ENCODE assay signal across 10 cellular contexts in genomic region chr4:186485621-186486062, GRCh38.
A peak's percentile ranks its signal among the peaks of the same experiment; 100 is the strongest.
DNase-seq lines count a peak whose midpoint lies in the region; ATAC-seq and TF ChIP-seq lines count a peak whose summit lies in the region.
"Had no signal": no experiment of that assay in that cellular context is flagged by ENCODE, and none has a peak within 500 bp of the region (broad histone marks: within the 10 kb centered on the region; RNA-seq: fewer than 3 reads in every experiment).

No MANE protein-coding gene starts in this region.

- no peaks in the 10 kb centered on the region for H3K4me1 ChIP-seq in rectal smooth muscle tissue (ENCODE audit: control insufficient read depth, insufficient read depth, low read length)

- ATAC-seq in SK-N-SH treated with all-trans-retinoic acid at 6 μM for 48 hours, result peak; percentile 81
- no peak for ATAC-seq in HG02981 (IDR thresholded peaks at IDR 0.05; ENCODE audit: unreplicated experiment)
- no peak for ATAC-seq in GM19324 (IDR thresholded peaks at IDR 0.05; ENCODE audit: low FRiP score, unreplicated experiment)
- no peak for ATAC-seq in HG02884 (IDR thresholded peaks at IDR 0.05; ENCODE audit: unreplicated experiment)

- peak; percentile 32 for DNase-seq in Daoy (ENCODE audit: low read depth)
- peak; percentile 32 for DNase-seq in hepatic stellate cell (ENCODE audit: low spot score)
- no peak for DNase-seq in SHP77 treated with DMSO at 0.1 percent for 48 hours (lab: John Stamatoyannopoulos, UW)
- DNase-seq: GDM1, Karpas-422 had no signal

- no peak overlapping the region for H3K27ac ChIP-seq in rectal smooth muscle tissue (ENCODE audit: low read depth, low read length)

- no peaks in the 10 kb centered on the region for H3K27me3 ChIP-seq in rectal smooth muscle tissue (ENCODE audit: control insufficient read depth, insufficient read depth, low read length)

- peak overlapping the region; percentile 62 for H3K4me3 ChIP-seq in rectal smooth muscle tissue (ENCODE audit: low read length)

- H3K9ac ChIP-seq in rectal smooth muscle tissue (ENCODE audit: low read length), result no peak overlapping the region

- H3K36me3 ChIP-seq in rectal smooth muscle tissue (ENCODE audit: control insufficient read depth, insufficient read depth, low read length), result no peaks in the 10 kb centered on the region

TF ChIP-seq in SK-N-SH treated with all-trans-retinoic acid at 6 μM for 48 hours, 23 proteins besides CTCF, POLR2A, EP300 and RAD21:
- TF ChIP-seq BACH2 (CRISPR knock-in tag; IDR thresholded peaks at IDR 0.05; ENCODE audit: borderline replicate concordance), result no peak
- TF ChIP-seq CSRNP3 (CRISPR knock-in tag; IDR thresholded peaks at IDR 0.05), result no peak
- TF ChIP-seq PATZ1 (CRISPR knock-in tag; IDR thresholded peaks at IDR 0.05; ENCODE audit: borderline replicate concordance), result no peak
- no peak for TF ChIP-seq POU6F1 (CRISPR knock-in tag; IDR thresholded peaks at IDR 0.05; ENCODE audit: borderline replicate concordance, low read depth)
- no peak for TF ChIP-seq TOX (CRISPR knock-in tag; IDR thresholded peaks at IDR 0.05; ENCODE audit: borderline replicate concordance)
- no peak for TF ChIP-seq TCF4 (CRISPR knock-in tag; IDR thresholded peaks at IDR 0.05; ENCODE audit: borderline replicate concordance)
- no peak for TF ChIP-seq CSDC2 (CRISPR knock-in tag; IDR thresholded peaks at IDR 0.05)
- no peak for TF ChIP-seq PPARA (CRISPR knock-in tag; IDR thresholded peaks at IDR 0.05; ENCODE audit: borderline replicate concordance)
- TF ChIP-seq RARB (CRISPR knock-in tag; IDR thresholded peaks at IDR 0.05), result no peak
- no peak for TF ChIP-seq ZNF70 (CRISPR knock-in tag; IDR thresholded peaks at IDR 0.05)
- no peak for TF ChIP-seq OSR1 (CRISPR knock-in tag; IDR thresholded peaks at IDR 0.05)
- no peak for TF ChIP-seq ISL1 (CRISPR knock-in tag; IDR thresholded peaks at IDR 0.05)
- TF ChIP-seq GLIS3 (CRISPR knock-in tag; IDR thresholded peaks at IDR 0.05), result no peak
- no peak for TF ChIP-seq ZNF8 (CRISPR knock-in tag; IDR thresholded peaks at IDR 0.05)
- no peak for TF ChIP-seq TSHZ2 (CRISPR knock-in tag; IDR thresholded peaks at IDR 0.05)
- no peak for TF ChIP-seq CREB5 (CRISPR knock-in tag; IDR thresholded peaks at IDR 0.05; ENCODE audit: low read depth)
- TF ChIP-seq ZC3H10 (CRISPR knock-in tag; IDR thresholded peaks at IDR 0.05), result no peak
